Comparison of ENCODE assay signal across 15 cellular contexts in the genomic region with DNA sequence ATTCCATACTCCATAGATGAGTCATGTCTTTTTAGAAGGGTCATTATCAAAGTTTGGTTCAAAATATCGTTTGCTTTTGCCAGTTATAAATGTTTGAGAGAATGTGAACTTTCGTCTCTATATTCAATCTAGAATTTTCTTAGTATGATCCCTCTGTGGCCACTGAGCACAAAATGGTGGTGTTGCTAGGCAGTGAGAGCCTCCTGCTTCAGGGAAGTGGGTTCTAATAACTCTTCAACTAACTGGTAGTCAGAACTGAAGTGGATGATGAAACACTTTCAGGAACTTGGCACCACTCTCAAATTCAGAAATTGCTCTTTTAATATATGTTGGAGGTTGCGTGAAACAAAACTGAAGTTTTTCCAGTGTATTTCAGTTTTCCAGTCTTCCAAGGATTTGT.
DNase-seq lines count a peak whose midpoint lies in the region.
"Had no signal": no experiment of that assay in that cellular context is flagged by ENCODE, and none has a peak within 500 bp of the region (broad histone marks: within the 10 kb centered on the region; RNA-seq: fewer than 3 reads in every experiment).

No MANE protein-coding gene starts in this region.

- H3K36me3 ChIP-seq in ACC112 (ENCODE audit: insufficient read depth, low read length), result no peaks in the 10 kb centered on the region
- H3K36me3 ChIP-seq: BLaER1 treated with 17β-estradiol and CSF1 and Interleukin-3, amounts not matched to agents 10 nM and 100 nM; neural progenitor cell had no signal

- H3K4me1 Mint-ChIP-seq in activated naive CD8-positive, alpha-beta T cell treated with anti-CD3 and anti-CD28 coated beads for 36 hours, result peaks cover 31% of the 10 kb centered on the region

- H3K4me1 ChIP-seq in ACC112 (ENCODE audit: control insufficient read depth, insufficient read depth, low read length, unreplicated experiment), result peaks cover 32% of the 10 kb centered on the region
- H3K4me1 ChIP-seq: neural progenitor cell had no signal

- H3K27ac Mint-ChIP-seq in activated naive CD8-positive, alpha-beta T cell treated with anti-CD3 and anti-CD28 coated beads for 36 hours, result peak overlapping the region; percentile 84
- H3K27ac Mint-ChIP-seq: activated naive CD8-positive, alpha-beta T cell; neural progenitor cell had no signal

- peaks cover 7% of the 10 kb centered on the region for H3K36me3 Mint-ChIP-seq in activated naive CD8-positive, alpha-beta T cell treated with anti-CD3 and anti-CD28 coated beads for 36 hours
- H3K36me3 Mint-ChIP-seq: activated naive CD8-positive, alpha-beta T cell; neural progenitor cell had no signal

- H3K27me3 ChIP-seq in ACC112 (ENCODE audit: insufficient read depth, low read length), result no peaks in the 10 kb centered on the region
- H3K27me3 ChIP-seq: BLaER1 treated with 17β-estradiol and CSF1 and Interleukin-3, amounts not matched to agents 10 nM and 100 nM; neural progenitor cell had no signal

- intact Hi-C loops in head of caudate nucleus (cut with DNase I), result no loop called here

- DNase-seq in GM03348 (ENCODE audit: low spot score), result peak; percentile 43
- DNase-seq in activated naive CD8-positive, alpha-beta T cell treated with anti-CD3 and anti-CD28 coated beads for 36 hours, result no peak
- peak; percentile 46 for DNase-seq in foreskin melanocyte
- no peak for DNase-seq in Kasumi-1 (lab: John Stamatoyannopoulos, UW)
- no peak for DNase-seq in NCI-H1092 (lab: John Stamatoyannopoulos, UW)
- no peak for DNase-seq in head of caudate nucleus
- DNase-seq: activated CD8-positive, alpha-beta memory T cell treated with anti-CD3 and anti-CD28 coated beads, Interleukin-2, amount 50 U/mL, for 4 hours; caudate nucleus; effector CD8-positive, alpha-beta T cell; NCI-H1930; NCI-H510A treated with DMSO at 0.1 percent for 48 hours had no signal

- H3K79me2 ChIP-seq in ACC112 (ENCODE audit: control insufficient read depth, insufficient read depth, low read length, unreplicated experiment), result no peaks in the 10 kb centered on the region

- H3K9me3 Mint-ChIP-seq in activated naive CD8-positive, alpha-beta T cell treated with anti-CD3 and anti-CD28 coated beads for 36 hours, result peaks cover 2% of the 10 kb centered on the region
- H3K9me3 Mint-ChIP-seq: neural progenitor cell had no signal

- peak overlapping the region; percentile 71 for H3K27ac ChIP-seq in ACC112 (ENCODE audit: low read depth, low read length)
- H3K27ac ChIP-seq: neural progenitor cell had no signal

- peak overlapping the region; percentile 15; the same call in 1 of the 2 replicates for H3K4me3 ChIP-seq in ACC112 (ENCODE audit: low read depth, low read length)
- H3K4me3 ChIP-seq: BLaER1 treated with 17β-estradiol and CSF1 and Interleukin-3, amounts not matched to agents 10 nM and 100 nM; neural progenitor cell had no signal

- no peak overlapping the region for H3K4me3 Mint-ChIP-seq in activated naive CD8-positive, alpha-beta T cell treated with anti-CD3 and anti-CD28 coated beads for 36 hours
- H3K4me3 Mint-ChIP-seq: activated naive CD8-positive, alpha-beta T cell; neural progenitor cell had no signal

- H2AFZ ChIP-seq in ACC112 (ENCODE audit: low read length, unreplicated experiment), result peak overlapping the region; percentile 85
- H2AFZ ChIP-seq: neural progenitor cell had no signal

- H3K27me3 Mint-ChIP-seq in activated naive CD8-positive, alpha-beta T cell treated with anti-CD3 and anti-CD28 coated beads for 36 hours, result peaks cover 30% of the 10 kb centered on the region

Comparison
In these comparisons a context has a peak if more than half of its experiments do, and no peak if none do; other contexts are left out.
1. DNase-seq: peak in GM03348 (single experiment) and foreskin melanocyte (single experiment); none in activated naive CD8-positive, alpha-beta T cell treated with anti-CD3 and anti-CD28 coated beads for 36 hours (single experiment), Kasumi-1 (0 of 2), NCI-H1092 (single experiment) and head of caudate nucleus (0 of 42).